Comparison of ENCODE assay signal across 1 cellular context in the genomic region with DNA sequence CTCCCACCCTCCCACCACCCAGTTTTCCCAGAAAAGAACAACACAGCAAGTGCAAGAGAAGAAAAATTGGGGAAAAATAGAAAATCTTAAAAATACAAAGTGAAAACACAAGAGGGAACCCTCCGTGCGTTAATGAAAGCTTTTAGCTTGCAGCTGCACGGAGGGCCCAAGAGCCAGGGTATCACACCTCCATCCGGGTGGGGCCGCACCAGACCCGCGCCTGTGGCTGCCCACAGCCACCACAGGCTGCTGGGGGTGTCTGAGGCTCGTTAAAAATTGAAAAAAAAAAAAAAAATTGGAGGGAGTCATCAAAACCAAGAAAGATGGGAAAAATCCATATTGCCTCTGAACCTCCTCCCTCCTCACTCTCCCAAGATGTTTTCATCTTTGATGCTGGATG.
TF ChIP-seq lines count a peak whose summit lies in the region.

No MANE protein-coding gene starts in this region.

TF ChIP-seq in GM23338, 12 proteins besides CTCF, POLR2A, EP300 and RAD21:
- TF ChIP-seq ZNF462 (CRISPR knock-in tag; IDR thresholded peaks at IDR 0.05): no peak
- TF ChIP-seq STAT1 (IDR thresholded peaks at IDR 0.05; ENCODE audit: unreplicated experiment): no peak
- no peak for TF ChIP-seq NANOG (IDR thresholded peaks at IDR 0.05; ENCODE audit: borderline replicate concordance)
- TF ChIP-seq POLR2AphosphoS5 (IDR thresholded peaks at IDR 0.05; ENCODE audit: low read depth): no peak
- TF ChIP-seq ETS1 (IDR thresholded peaks at IDR 0.05): no peak
- no peak for TF ChIP-seq CREB1 (CRISPR knock-in tag; IDR thresholded peaks at IDR 0.05; ENCODE audit: low read depth)
- no peak for TF ChIP-seq ZNF114 (CRISPR knock-in tag; IDR thresholded peaks at IDR 0.05)
- TF ChIP-seq, protein P1, sequence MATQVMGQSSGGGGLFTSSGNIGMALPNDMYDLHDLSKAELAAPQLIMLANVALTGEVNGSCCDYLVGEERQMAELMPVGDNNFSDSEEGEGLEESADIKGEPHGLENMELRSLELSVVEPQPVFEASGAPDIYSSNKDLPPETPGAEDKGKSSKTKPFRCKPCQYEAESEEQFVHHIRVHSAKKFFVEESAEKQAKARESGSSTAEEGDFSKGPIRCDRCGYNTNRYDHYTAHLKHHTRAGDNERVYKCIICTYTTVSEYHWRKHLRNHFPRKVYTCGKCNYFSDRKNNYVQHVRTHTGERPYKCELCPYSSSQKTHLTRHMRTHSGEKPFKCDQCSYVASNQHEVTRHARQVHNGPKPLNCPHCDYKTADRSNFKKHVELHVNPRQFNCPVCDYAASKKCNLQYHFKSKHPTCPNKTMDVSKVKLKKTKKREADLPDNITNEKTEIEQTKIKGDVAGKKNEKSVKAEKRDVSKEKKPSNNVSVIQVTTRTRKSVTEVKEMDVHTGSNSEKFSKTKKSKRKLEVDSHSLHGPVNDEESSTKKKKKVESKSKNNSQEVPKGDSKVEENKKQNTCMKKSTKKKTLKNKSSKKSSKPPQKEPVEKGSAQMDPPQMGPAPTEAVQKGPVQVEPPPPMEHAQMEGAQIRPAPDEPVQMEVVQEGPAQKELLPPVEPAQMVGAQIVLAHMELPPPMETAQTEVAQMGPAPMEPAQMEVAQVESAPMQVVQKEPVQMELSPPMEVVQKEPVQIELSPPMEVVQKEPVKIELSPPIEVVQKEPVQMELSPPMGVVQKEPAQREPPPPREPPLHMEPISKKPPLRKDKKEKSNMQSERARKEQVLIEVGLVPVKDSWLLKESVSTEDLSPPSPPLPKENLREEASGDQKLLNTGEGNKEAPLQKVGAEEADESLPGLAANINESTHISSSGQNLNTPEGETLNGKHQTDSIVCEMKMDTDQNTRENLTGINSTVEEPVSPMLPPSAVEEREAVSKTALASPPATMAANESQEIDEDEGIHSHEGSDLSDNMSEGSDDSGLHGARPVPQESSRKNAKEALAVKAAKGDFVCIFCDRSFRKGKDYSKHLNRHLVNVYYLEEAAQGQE (IDR thresholded peaks at IDR 0.05; ENCODE audit: unreplicated experiment): no peak
- TF ChIP-seq ZNF331 (CRISPR knock-in tag; IDR thresholded peaks at IDR 0.05; ENCODE audit: low read depth): no peak
- TF ChIP-seq EZH2phosphoT487 (IDR thresholded peaks at IDR 0.05; ENCODE audit: unreplicated experiment): no peak
- TF ChIP-seq JUNB (IDR thresholded peaks at IDR 0.05; ENCODE audit: unreplicated experiment): no peak
- TF ChIP-seq EZH2 (IDR thresholded peaks at IDR 0.05; ENCODE audit: low read depth, unreplicated experiment): no peak
